ENCODE assay signal across 25 cellular contexts in genomic region chr2:64626146-64626809, GRCh38. TPM values are rescaled to one million over a fixed set of nuclear protein-coding genes. Genes with fewer than 3 reads are reported as not detected.
DNase-seq lines count a peak whose midpoint lies in the region; ATAC-seq and TF ChIP-seq lines count a peak whose summit lies in the region.
"Had no signal": no experiment of that assay in that cellular context is flagged by ENCODE, and none has a peak within 500 bp of the region (broad histone marks: within the 10 kb centered on the region; RNA-seq: fewer than 3 reads in every experiment).

No MANE protein-coding gene starts in this region.

- no peak overlapping the region for H3K27ac Mint-ChIP-seq in activated T-cell treated with anti-CD3 and anti-CD28 coated beads, Interleukin-2, amount 50 U/mL, for 24 hours
- peak overlapping the region; percentile 21 for H3K27ac Mint-ChIP-seq in stimulated activated memory B cell treated with anti-CD40 and anti-IgM and Interleukin-4, amounts not matched to agents 10 μg/mL and 1 μg/mL and 100 μg/mL, for 72 hours
- H3K27ac Mint-ChIP-seq: endodermal cell had no signal

- H3K4me2 ChIP-seq in OCI-LY7 (ENCODE audit: low read length) = peak overlapping the region; percentile 25
- H3K4me2 ChIP-seq: A549 had no signal

- POLR2A ChIA-PET in OCI-LY7 (lab: Charles Lee) = interaction anchor here (0.7 to 2.9 kb wide), 8 partner anchors 8 to 296 kb away, joined by 3 to 13 read pairs (median 4); no protein-coding TSS in a partner anchor

- no peak for ATAC-seq in stimulated activated memory B cell treated with anti-CD40 and anti-IgM and Interleukin-4, amounts not matched to agents 10 μg/mL and 1 μg/mL and 100 μg/mL, for 72 hours
- ATAC-seq in HG03280 (IDR thresholded peaks at IDR 0.05; ENCODE audit: unreplicated experiment) = no peak
- ATAC-seq: left cardiac atrium had no signal

- CTCF ChIA-PET in OCI-LY7 (lab: Charles Lee; ENCODE audit: unreplicated experiment) = interaction anchor here (0.9 to 1.0 kb wide), 2 partner anchors 17 to 27 kb away, joined by 3 read pairs; no protein-coding TSS in a partner anchor

- H3K4me1 ChIP-seq in OCI-LY7 (ENCODE audit: insufficient read depth, low read length, poor library complexity, severe bottlenecking) = peaks cover 17% of the 10 kb centered on the region
- H3K4me1 ChIP-seq: A549, breast epithelium, colonic mucosa had no signal

- no peaks in the 10 kb centered on the region for H3K27me3 Mint-ChIP-seq in activated T-cell treated with anti-CD3 and anti-CD28 coated beads, Interleukin-2, amount 50 U/mL, for 24 hours
- no peaks in the 10 kb centered on the region for H3K27me3 Mint-ChIP-seq in stimulated activated memory B cell treated with anti-CD40 and anti-IgM and Interleukin-4, amounts not matched to agents 10 μg/mL and 1 μg/mL and 100 μg/mL, for 72 hours
- H3K27me3 Mint-ChIP-seq: naive thymus-derived CD8-positive, alpha-beta T cell; stimulated activated naive CD8-positive, alpha-beta T cell treated with anti-CD3 and anti-CD28 coated beads, Interleukin-15, Interleukin-2, amounts not matched to agents 100 ng/mL and 50 ng/mL, for 24 hours had no signal

- no peaks in the 10 kb centered on the region; the same call in 1 of the 2 replicates for H4K20me1 ChIP-seq in OCI-LY7 (ENCODE audit: insufficient read depth, low read length)

- H3K4me3 Mint-ChIP-seq in activated T-cell treated with anti-CD3 and anti-CD28 coated beads, Interleukin-2, amount 50 U/mL, for 24 hours = no peak overlapping the region
- H3K4me3 Mint-ChIP-seq in stimulated activated memory B cell treated with anti-CD40 and anti-IgM and Interleukin-4, amounts not matched to agents 10 μg/mL and 1 μg/mL and 100 μg/mL, for 72 hours = no peak overlapping the region
- H3K4me3 Mint-ChIP-seq: endodermal cell; naive thymus-derived CD8-positive, alpha-beta T cell; stimulated activated naive CD8-positive, alpha-beta T cell treated with anti-CD3 and anti-CD28 coated beads, Interleukin-15, Interleukin-2, amounts not matched to agents 100 ng/mL and 50 ng/mL, for 24 hours had no signal

- H3K27ac ChIP-seq in OCI-LY7 (ENCODE audit: low read depth, low read length, poor library complexity, severe bottlenecking) = peak overlapping the region; percentile 11
- H3K27ac ChIP-seq: A549, breast epithelium, colonic mucosa, psoas muscle, transverse colon had no signal

- H3K9me2 ChIP-seq in OCI-LY7 (ENCODE audit: insufficient read depth, low read length) = no peaks in the 10 kb centered on the region

- H3K79me2 ChIP-seq in OCI-LY7 (ENCODE audit: insufficient read depth, low read depth, low read length) = no peaks in the 10 kb centered on the region; the same call in 1 of the 2 replicates

- H3K4me1 Mint-ChIP-seq in activated T-cell treated with anti-CD3 and anti-CD28 coated beads, Interleukin-2, amount 50 U/mL, for 24 hours (ENCODE audit: low read depth) = no peaks in the 10 kb centered on the region
- H3K4me1 Mint-ChIP-seq in stimulated activated memory B cell treated with anti-CD40 and anti-IgM and Interleukin-4, amounts not matched to agents 10 μg/mL and 1 μg/mL and 100 μg/mL, for 72 hours = peaks cover 40% of the 10 kb centered on the region

- no peaks in the 10 kb centered on the region for H3K9me3 ChIP-seq in OCI-LY7 (ENCODE audit: low read length)
- H3K9me3 ChIP-seq: A549, adrenal gland, BE2C, breast epithelium, colonic mucosa, psoas muscle, transverse colon had no signal

- no peak for TF ChIP-seq CTCF in OCI-LY7 (conservative IDR thresholded peaks at IDR 0.05; ENCODE audit: low read length)

- intact Hi-C loops in OCI-LY7 (cut with micrococcal nuclease; ENCODE audit: unreplicated experiment) = loop anchor here (10.0 kb wide), 1 partner anchor 291 kb away; no protein-coding TSS in a partner anchor

- no peak overlapping the region for H2AFZ ChIP-seq in OCI-LY7 (ENCODE audit: low read length)

- DNase-seq in activated T-cell treated with anti-CD3 and anti-CD28 coated beads, Interleukin-2, amount 50 U/mL, for 24 hours = peak; percentile 18
- DNase-seq in activated T-cell treated with anti-CD3 and anti-CD28 coated beads for 4 hours = no peak
- peak; percentile 41 for DNase-seq in OCI-LY7 (ENCODE audit: low spot score)
- DNase-seq in islet precursor cell = peak; percentile 18
- DNase-seq in activated CD8-positive, alpha-beta memory T cell treated with anti-CD3 and anti-CD28 coated beads for 24 hours = no peak
- DNase-seq in HPDE6-E6E7 (ENCODE audit: extremely low spot score) = no peak
- DNase-seq: activated effector memory CD4-positive, alpha-beta T cell treated with anti-CD3 and anti-CD28 coated beads, Interleukin-2, amount 50 U/mL, for 16 hours; BE2C; colonic mucosa; left cardiac atrium; mesendoderm; naive thymus-derived CD8-positive, alpha-beta T cell; NCI-H1105 treated with DMSO at 0.1 percent for 48 hours; psoas muscle; small intestine; stimulated activated CD4-positive, alpha-beta T cell treated with anti-CD3 and anti-CD28 coated beads, Interleukin-2, amount 100 ng/mL, for 48 hours; T-helper 2 cell; transverse colon had no signal

- no TSS peak for BruUV-seq in OCI-LY7 (replicated peaks; lab: Mats Ljungman, UMichigan)

- peaks cover 9% of the 10 kb centered on the region for H3K36me3 ChIP-seq in OCI-LY7 (ENCODE audit: insufficient read depth, low read length)
- H3K36me3 ChIP-seq: adrenal gland, BE2C, breast epithelium, colonic mucosa, transverse colon had no signal

- H3K36me3 Mint-ChIP-seq in activated T-cell treated with anti-CD3 and anti-CD28 coated beads, Interleukin-2, amount 50 U/mL, for 24 hours (ENCODE audit: low read depth) = peaks cover 4% of the 10 kb centered on the region
- H3K36me3 Mint-ChIP-seq in stimulated activated memory B cell treated with anti-CD40 and anti-IgM and Interleukin-4, amounts not matched to agents 10 μg/mL and 1 μg/mL and 100 μg/mL, for 72 hours = peaks cover 14% of the 10 kb centered on the region

- no peak overlapping the region for H3K4me3 ChIP-seq in OCI-LY7 (ENCODE audit: low read depth, low read length, poor library complexity, severe bottlenecking)
- H3K4me3 ChIP-seq: A549, adrenal gland, breast epithelium, colonic mucosa, transverse colon had no signal

- no peaks in the 10 kb centered on the region for H3K9me3 Mint-ChIP-seq in activated T-cell treated with anti-CD3 and anti-CD28 coated beads, Interleukin-2, amount 50 U/mL, for 24 hours
- H3K9me3 Mint-ChIP-seq in stimulated activated memory B cell treated with anti-CD40 and anti-IgM and Interleukin-4, amounts not matched to agents 10 μg/mL and 1 μg/mL and 100 μg/mL, for 72 hours = no peaks in the 10 kb centered on the region
- H3K9me3 Mint-ChIP-seq: endodermal cell; naive thymus-derived CD8-positive, alpha-beta T cell; stimulated activated naive CD8-positive, alpha-beta T cell treated with anti-CD3 and anti-CD28 coated beads, Interleukin-15, Interleukin-2, amounts not matched to agents 100 ng/mL and 50 ng/mL, for 24 hours had no signal

RNA-seq across cellular contexts. Expression of gene SERTAD2, which starts 27.4 kb away (rescaled TPM):
- total RNA-seq in OCI-LY7 (2014; rRNA removed; shearing (Covaris generic)) = 10.7 and 11.5 TPM in 2 replicates
- 53.2 and 54.5 TPM in 2 replicates for total RNA-seq in OCI-LY7 (2022)

Comparison
In these comparisons a context has a peak if more than half of its experiments do, and no peak if none do; other contexts are left out.
1. DNase-seq: peak in activated T-cell treated with anti-CD3 and anti-CD28 coated beads, Interleukin-2, amount 50 U/mL, for 24 hours (single experiment), OCI-LY7 (single experiment) and islet precursor cell (single experiment); none in activated T-cell treated with anti-CD3 and anti-CD28 coated beads for 4 hours (single experiment), activated CD8-positive, alpha-beta memory T cell treated with anti-CD3 and anti-CD28 coated beads for 24 hours (single experiment) and HPDE6-E6E7 (single experiment).